ENCODE assay signal across 19 cellular contexts in the genomic region with DNA sequence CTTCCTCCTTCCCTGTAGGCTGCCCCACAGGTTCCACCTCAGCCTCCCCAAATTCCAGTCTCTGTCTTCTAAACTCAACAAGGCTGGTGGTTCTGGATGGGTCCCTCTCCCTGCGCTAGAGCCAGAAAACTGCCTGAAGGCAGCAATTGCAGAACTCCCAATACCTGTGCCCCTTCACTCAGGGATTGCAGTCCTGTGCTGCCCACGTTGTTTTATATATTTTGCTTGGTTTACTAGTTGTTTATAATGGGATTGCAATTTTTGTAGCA.
"Had no signal": no experiment of that assay in that cellular context is flagged by ENCODE, and none has a peak within 500 bp of the region (broad histone marks: within the 10 kb centered on the region; RNA-seq: fewer than 3 reads in every experiment).

No MANE protein-coding gene starts in this region.

- DNase-seq: activated CD4-positive, alpha-beta T cell treated with anti-CD3 and anti-CD28 coated beads for 1 hour; activated CD4-positive, alpha-beta T cell treated with anti-CD3 and anti-CD28 coated beads, Interleukin-2, amount 50 U/mL, for 1 hour; activated T-cell treated with anti-CD3 and anti-CD28 coated beads, Interleukin-2, amount 50 U/mL, for 1 hour; aorta; caudate nucleus; effector CD4-positive, alpha-beta T cell; erythroblast; glutamatergic neuron; hippocampal formation; mucosa of descending colon; occipital lobe; retina; stimulated activated CD4-positive, alpha-beta T cell treated with anti-CD3 and anti-CD28 coated beads, Interleukin-2, amount 100 ng/mL, for 48 hours; stimulated activated naive CD4-positive, alpha-beta T cell; WERI-Rb-1 had no signal

- H3K9me3 Mint-ChIP-seq: dendritic cell treated with granulocyte-macrophage colony-stimulating factor and Interleukin-4, amounts not matched to agents 40 ng/mL and 50 ng/mL, for 4 days had no signal

- H3K4me1 Mint-ChIP-seq: memory B cell had no signal

- H3K27ac ChIP-seq: WERI-Rb-1 had no signal

- H3K4me3 ChIP-seq: mucosa of descending colon had no signal

- H3K4me3 Mint-ChIP-seq: brain; dendritic cell treated with granulocyte-macrophage colony-stimulating factor and Interleukin-4, amounts not matched to agents 40 ng/mL and 50 ng/mL, for 4 days; memory B cell had no signal

- ATAC-seq: activated naive CD4-positive, alpha-beta T cell treated with anti-CD3 and anti-CD28 coated beads, Interleukin-2, amount 50 U/mL, for 72 hours; mucosa of descending colon had no signal

- H3K27me3 Mint-ChIP-seq: dendritic cell treated with granulocyte-macrophage colony-stimulating factor and Interleukin-4, amounts not matched to agents 40 ng/mL and 50 ng/mL, for 4 days had no signal

- H3K27ac Mint-ChIP-seq: activated naive CD4-positive, alpha-beta T cell treated with anti-CD3 and anti-CD28 coated beads, Interleukin-2, amount 50 U/mL, for 72 hours; dendritic cell treated with granulocyte-macrophage colony-stimulating factor and Interleukin-4, amounts not matched to agents 40 ng/mL and 50 ng/mL, for 4 days; memory B cell had no signal

- H3K36me3 Mint-ChIP-seq: brain, memory B cell had no signal

- H3K9me3 ChIP-seq: mucosa of descending colon had no signal

- H3K36me3 ChIP-seq: WERI-Rb-1 had no signal
